Comparison of ENCODE assay signal across 10 cellular contexts in the genomic region with DNA sequence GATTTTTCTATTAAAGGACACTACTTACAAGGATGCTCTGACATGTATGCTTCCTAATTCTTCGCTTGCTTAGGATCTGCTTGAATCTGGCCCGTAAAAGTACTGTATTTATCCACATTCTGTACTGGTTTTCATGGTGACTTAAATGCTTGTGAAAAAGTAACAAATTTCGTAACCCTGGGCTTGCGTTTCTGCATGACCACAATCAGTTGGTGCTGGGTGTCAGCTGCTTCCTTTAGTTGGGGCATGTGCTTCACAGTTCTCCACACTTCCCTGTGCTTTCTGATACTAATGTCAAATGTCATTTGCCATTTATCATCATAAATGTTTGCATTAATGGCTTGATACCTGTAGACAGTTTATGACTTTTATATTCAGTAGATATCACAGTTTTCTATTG.
DNase-seq lines count a peak whose midpoint lies in the region; ATAC-seq and TF ChIP-seq lines count a peak whose summit lies in the region.
"Had no signal": no experiment of that assay in that cellular context is flagged by ENCODE, and none has a peak within 500 bp of the region (broad histone marks: within the 10 kb centered on the region; RNA-seq: fewer than 3 reads in every experiment).

No MANE protein-coding gene starts in this region.

- ATAC-seq in GM19324 (IDR thresholded peaks at IDR 0.05; ENCODE audit: low FRiP score, unreplicated experiment) (peak; percentile 60), HG03139 (IDR thresholded peaks at IDR 0.05; ENCODE audit: unreplicated experiment) (peak; percentile 39), lung (ENCODE audit: insufficient read depth, low FRiP score) (peak; percentile 53), T-helper 17 cell (no peak)

- no peak overlapping the region for H3K4me3 Mint-ChIP-seq in T-helper 17 cell

- H3K27me3 ChIP-seq in lung (ENCODE audit: control insufficient read depth, insufficient read depth) = no peaks in the 10 kb centered on the region

- H3K9me3 ChIP-seq in lung (ENCODE audit: control insufficient read depth in 2 of 2, insufficient read depth in 1 of 2, low read length in 1 of 2) (no peaks in the 10 kb centered on the region), T-helper 17 cell (ENCODE audit: control insufficient read depth, low read length, poor library complexity, severe bottlenecking) (no peaks in the 10 kb centered on the region)

- H3K4me1 Mint-ChIP-seq in T-helper 17 cell = peaks cover 3% of the 10 kb centered on the region

- no peak overlapping the region for H3K4me3 ChIP-seq in lung

- TF ChIP-seq CTCF in lung (IDR thresholded peaks at IDR 0.05; ENCODE audit: control extremely low read depth, extremely low read depth) = no peak

- no peaks in the 10 kb centered on the region for H3K27me3 Mint-ChIP-seq in T-helper 17 cell

- WGBS in lung, 2 donors = 41 to 65% methylated on average over 4 of the region's 4 CpGs

- no peaks in the 10 kb centered on the region for H3K36me3 ChIP-seq in lung (ENCODE audit: control insufficient read depth in 2 of 2, insufficient read depth in 2 of 2, low read length in 2 of 2)

- peak; percentile 62 for DNase-seq in OCI-M1 (lab: John Stamatoyannopoulos, UW)
- no peak for DNase-seq in lung (ENCODE audit: low spot score)
- no peak for DNase-seq in T-helper 17 cell
- no peak for DNase-seq in NCI-H2107 (lab: John Stamatoyannopoulos, UW)
- no peak for DNase-seq in NCI-H2081 treated with DMSO at 0.1 percent for 48 hours (lab: John Stamatoyannopoulos, UW)
- DNase-seq in NCI-H146 treated with DMSO at 0.1 percent for 48 hours (lab: John Stamatoyannopoulos, UW; ENCODE audit: unreplicated experiment) = no peak
- DNase-seq: DMS153 had no signal

- no peak overlapping the region for H3K27ac Mint-ChIP-seq in T-helper 17 cell

- H3K27ac ChIP-seq in lung (ENCODE audit: low read depth in 1 of 2, low read length in 1 of 2) = no peak overlapping the region
- H3K27ac ChIP-seq: parathyroid adenoma had no signal

- no peaks in the 10 kb centered on the region for H3K36me3 Mint-ChIP-seq in T-helper 17 cell (ENCODE audit: low read depth)

- no peaks in the 10 kb centered on the region for H3K4me1 ChIP-seq in lung (ENCODE audit: control insufficient read depth in 2 of 2, insufficient read depth in 2 of 2, low read length in 2 of 2)
- H3K4me1 ChIP-seq: parathyroid adenoma had no signal
